In the genomic region with DNA sequence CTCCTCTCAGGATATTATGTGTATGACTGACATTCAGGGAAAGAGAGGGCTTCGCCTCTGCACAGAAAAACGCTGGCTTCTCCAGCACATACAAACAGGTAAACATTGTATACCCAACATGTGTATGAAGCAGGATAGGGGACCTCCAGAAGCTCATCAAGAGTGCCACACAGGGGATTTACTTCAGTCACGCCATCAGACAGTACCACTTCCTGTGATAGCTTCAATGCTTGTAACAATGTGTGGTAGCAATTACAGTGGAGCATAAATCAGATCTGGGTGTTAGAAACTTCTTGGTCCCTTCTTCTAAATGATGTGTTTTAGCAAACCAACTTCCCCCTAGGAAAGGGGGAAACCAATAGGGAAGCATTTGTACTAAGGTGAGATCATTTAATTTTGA, we compare ENCODE assay signal across 14 cellular contexts.
A peak's percentile ranks its signal among the peaks of the same experiment; 100 is the strongest.
DNase-seq lines count a peak whose midpoint lies in the region; TF ChIP-seq lines count a peak whose summit lies in the region.
"Had no signal": no experiment of that assay in that cellular context is flagged by ENCODE, and none has a peak within 500 bp of the region (broad histone marks: within the 10 kb centered on the region; RNA-seq: fewer than 3 reads in every experiment).

No MANE protein-coding gene starts in this region.

- no peak for TF ChIP-seq CTCF in HEK293 (tag by site-specific recombination; IDR thresholded peaks at IDR 0.05)

- no peak overlapping the region for H2BK12ac ChIP-seq in trophoblast cell (ENCODE audit: low read length)

- H2BK5ac ChIP-seq in trophoblast cell (ENCODE audit: low read depth, low read length, poor library complexity): no peak overlapping the region

- no peaks in the 10 kb centered on the region for H3K79me1 ChIP-seq in trophoblast cell (ENCODE audit: low read length)

- no peak overlapping the region for H4K91ac ChIP-seq in trophoblast cell (ENCODE audit: low read depth, low read length)

- H2BK120ac ChIP-seq in trophoblast cell (ENCODE audit: insufficient read depth, low read length, poor library complexity): no peak overlapping the region

- no peak overlapping the region for H3K27ac ChIP-seq in HEK293 (ENCODE audit: extremely low read depth, low read depth, low read length)
- H3K27ac ChIP-seq in SJSA1: peak overlapping the region; percentile 63
- H3K27ac ChIP-seq in trophoblast cell (ENCODE audit: low read depth, low read length): no peak overlapping the region
- H3K27ac ChIP-seq: ascending aorta, spleen, testis had no signal

- H2AFZ ChIP-seq in trophoblast cell (ENCODE audit: insufficient read depth, low read length, poor library complexity): no peak overlapping the region

- no peak overlapping the region for H2AK5ac ChIP-seq in trophoblast cell (ENCODE audit: low read length)

- H3K27me3 ChIP-seq in SJSA1 (replicated peaks) (no peaks in the 10 kb centered on the region), trophoblast cell (ENCODE audit: insufficient read depth, low read length) (no peaks in the 10 kb centered on the region)
- H3K27me3 ChIP-seq: ascending aorta, dorsolateral prefrontal cortex, spleen, testis had no signal

- intact Hi-C loops in activated CD4-positive, alpha-beta memory T cell treated with anti-CD3 and anti-CD28 coated beads for 36 hours (cut with micrococcal nuclease): no loop called here

- no peak overlapping the region for H3K14ac ChIP-seq in trophoblast cell (ENCODE audit: low read length)

- H3K79me2 ChIP-seq in trophoblast cell (ENCODE audit: control insufficient read depth, insufficient read depth, low read length, poor library complexity): no peaks in the 10 kb centered on the region

- H3K23ac ChIP-seq in trophoblast cell (ENCODE audit: low read length): peak overlapping the region; percentile 30

- peaks cover 3% of the 10 kb centered on the region for H3K27me3 Mint-ChIP-seq in activated CD4-positive, alpha-beta T cell treated with anti-CD3 and anti-CD28 coated beads, Interleukin-2, amount 10 ng/mL, durations not matched to agents 7 days and 5 days
- no peaks in the 10 kb centered on the region for H3K27me3 Mint-ChIP-seq in activated CD4-positive, alpha-beta memory T cell treated with anti-CD3 and anti-CD28 coated beads for 36 hours
- H3K27me3 Mint-ChIP-seq: activated T-cell treated with anti-CD3 and anti-CD28 coated beads, Interleukin-2, amount 50 U/mL, for 24 hours had no signal

- H3K4me1 ChIP-seq in HEK293 (ENCODE audit: control insufficient read depth, insufficient read depth, low read length): peaks cover 43% of the 10 kb centered on the region
- H3K4me1 ChIP-seq in SJSA1 (replicated peaks): peaks cover 83% of the 10 kb centered on the region
- H3K4me1 ChIP-seq in trophoblast cell (ENCODE audit: control insufficient read depth in 1 of 2, insufficient read depth in 2 of 2, low read length in 2 of 2): peaks cover 4 to 6% of the 10 kb centered on the region in 2 experiments
- H3K4me1 ChIP-seq: ascending aorta, testis had no signal

- H3K18ac ChIP-seq in trophoblast cell (ENCODE audit: low read length): no peak overlapping the region

- no peaks in the 10 kb centered on the region for H3K36me3 ChIP-seq in HEK293 (ENCODE audit: control insufficient read depth in 2 of 2, insufficient read depth in 1 of 2, low read length in 2 of 2)
- H3K36me3 ChIP-seq in SJSA1: no peaks in the 10 kb centered on the region
- H3K36me3 ChIP-seq in trophoblast cell (ENCODE audit: control insufficient read depth in 1 of 2, insufficient read depth in 2 of 2, low read length in 2 of 2): no peaks in the 10 kb centered on the region
- H3K36me3 ChIP-seq: ascending aorta, spleen had no signal

- no peak overlapping the region for H3K9ac ChIP-seq in trophoblast cell (ENCODE audit: low read length)

- no peaks in the 10 kb centered on the region for H3K9me3 ChIP-seq in HEK293 (ENCODE audit: control insufficient read depth, insufficient read depth, low read depth, low read length)
- no peaks in the 10 kb centered on the region for H3K9me3 ChIP-seq in SJSA1 (replicated peaks)
- H3K9me3 ChIP-seq in trophoblast cell (ENCODE audit: insufficient read depth, low read depth, low read length): no peaks in the 10 kb centered on the region
- H3K9me3 ChIP-seq: ascending aorta, spleen, testis had no signal

- DNase-seq in activated CD4-positive, alpha-beta T cell treated with anti-CD3 and anti-CD28 coated beads, Interleukin-2, amount 10 ng/mL, durations not matched to agents 7 days and 5 days: peak; percentile 7
- no peak for DNase-seq in activated CD4-positive, alpha-beta T cell treated with anti-CD3 and anti-CD28 coated beads for 48 hours
- DNase-seq in SJSA1 (ENCODE audit: low read depth in 1 of 2, low spot score in 2 of 2) (peak in 1 of 2 experiments; percentile 56), trophoblast cell (no peak), OCI-M2 (lab: John Stamatoyannopoulos, UW; ENCODE audit: unreplicated experiment) (no peak), dermis blood vessel endothelial cell (no peak)
- no peak for DNase-seq in activated CD4-positive, alpha-beta memory T cell treated with anti-CD3 and anti-CD28 coated beads for 36 hours
- DNase-seq: activated T-cell treated with anti-CD3 and anti-CD28 coated beads, Interleukin-2, amount 50 U/mL, for 24 hours; COR-L47; dorsolateral prefrontal cortex; spleen; testis had no signal

- no peak overlapping the region for H3K4me3 Mint-ChIP-seq in activated CD4-positive, alpha-beta T cell treated with anti-CD3 and anti-CD28 coated beads, Interleukin-2, amount 10 ng/mL, durations not matched to agents 7 days and 5 days
- H3K4me3 Mint-ChIP-seq in activated CD4-positive, alpha-beta memory T cell treated with anti-CD3 and anti-CD28 coated beads for 36 hours: no peak overlapping the region
- H3K4me3 Mint-ChIP-seq: activated T-cell treated with anti-CD3 and anti-CD28 coated beads, Interleukin-2, amount 50 U/mL, for 24 hours had no signal

- H3K27ac Mint-ChIP-seq in activated CD4-positive, alpha-beta T cell treated with anti-CD3 and anti-CD28 coated beads, Interleukin-2, amount 10 ng/mL, durations not matched to agents 7 days and 5 days: no peak overlapping the region
- H3K27ac Mint-ChIP-seq in activated CD4-positive, alpha-beta memory T cell treated with anti-CD3 and anti-CD28 coated beads for 36 hours: no peak overlapping the region
- H3K27ac Mint-ChIP-seq: activated T-cell treated with anti-CD3 and anti-CD28 coated beads, Interleukin-2, amount 50 U/mL, for 24 hours had no signal

- POLR2A ChIA-PET in activated CD4-positive, alpha-beta T cell treated with anti-CD3 and anti-CD28 coated beads, Interleukin-2, amount 10 ng/mL, durations not matched to agents 7 days and 5 days (lab: Charles Lee): no interaction called here
- POLR2A ChIA-PET in HEK293 (lab: Yijun Ruan, JAX): no interaction called here
- POLR2A ChIA-PET in activated CD4-positive, alpha-beta memory T cell treated with anti-CD3 and anti-CD28 coated beads for 36 hours (lab: Charles Lee): no interaction called here

- H3K4me1 Mint-ChIP-seq in activated CD4-positive, alpha-beta T cell treated with anti-CD3 and anti-CD28 coated beads, Interleukin-2, amount 10 ng/mL, durations not matched to agents 7 days and 5 days: peaks cover 12% of the 10 kb centered on the region
- H3K4me1 Mint-ChIP-seq in activated CD4-positive, alpha-beta memory T cell treated with anti-CD3 and anti-CD28 coated beads for 36 hours (ENCODE audit: low read depth): peaks cover 21% of the 10 kb centered on the region

- no peak overlapping the region for H4K8ac ChIP-seq in trophoblast cell (ENCODE audit: low read depth, low read length)

- H4K12ac ChIP-seq in trophoblast cell (ENCODE audit: low read depth, low read length): no peak overlapping the region

- WGBS in trophoblast cell (ENCODE audit: extremely low coverage, insufficient coverage, insufficient read length): no CpG with 5 or more reads among the region's 3 CpGs

- H3K4me2 ChIP-seq in trophoblast cell (ENCODE audit: low read length): no peak overlapping the region

- H3K9me3 Mint-ChIP-seq in activated CD4-positive, alpha-beta T cell treated with anti-CD3 and anti-CD28 coated beads, Interleukin-2, amount 10 ng/mL, durations not matched to agents 7 days and 5 days: no peaks in the 10 kb centered on the region
- H3K9me3 Mint-ChIP-seq in activated CD4-positive, alpha-beta memory T cell treated with anti-CD3 and anti-CD28 coated beads for 36 hours: no peaks in the 10 kb centered on the region
- H3K9me3 Mint-ChIP-seq: activated T-cell treated with anti-CD3 and anti-CD28 coated beads, Interleukin-2, amount 50 U/mL, for 24 hours had no signal

- H3K4me3 ChIP-seq in HEK293 (ENCODE audit: low read depth, low read length): no peak overlapping the region
- no peak overlapping the region for H3K4me3 ChIP-seq in SJSA1
- no peak overlapping the region for H3K4me3 ChIP-seq in trophoblast cell (ENCODE audit: low read depth, low read length)
- H3K4me3 ChIP-seq: ascending aorta, dorsolateral prefrontal cortex, spleen, testis had no signal

- no peak overlapping the region for H3K4ac ChIP-seq in trophoblast cell (ENCODE audit: low read depth, low read length)

- CTCF ChIA-PET in activated CD4-positive, alpha-beta T cell treated with anti-CD3 and anti-CD28 coated beads, Interleukin-2, amount 10 ng/mL, durations not matched to agents 7 days and 5 days (lab: Charles Lee): no interaction called here
- CTCF ChIA-PET in HEK293 (lab: Yijun Ruan, JAX): no interaction called here
- CTCF ChIA-PET in activated CD4-positive, alpha-beta memory T cell treated with anti-CD3 and anti-CD28 coated beads for 36 hours (lab: Charles Lee): no interaction called here

- no peaks in the 10 kb centered on the region for H3K36me3 Mint-ChIP-seq in activated CD4-positive, alpha-beta T cell treated with anti-CD3 and anti-CD28 coated beads, Interleukin-2, amount 10 ng/mL, durations not matched to agents 7 days and 5 days (ENCODE audit: low read depth)
- no peaks in the 10 kb centered on the region for H3K36me3 Mint-ChIP-seq in activated CD4-positive, alpha-beta memory T cell treated with anti-CD3 and anti-CD28 coated beads for 36 hours

TF ChIP-seq in HEK293, 187 proteins besides CTCF, POLR2A, EP300 and RAD21 (continues in another document):
- no peak for TF ChIP-seq YY1 (tag by site-specific recombination; IDR thresholded peaks at IDR 0.05)
- no peak for TF ChIP-seq ZNF214 (tag by site-specific recombination; IDR thresholded peaks at IDR 0.05; ENCODE audit: borderline replicate concordance)
- TF ChIP-seq GLI4 (tag by site-specific recombination; IDR thresholded peaks at IDR 0.05): no peak
- TF ChIP-seq, protein P1, sequence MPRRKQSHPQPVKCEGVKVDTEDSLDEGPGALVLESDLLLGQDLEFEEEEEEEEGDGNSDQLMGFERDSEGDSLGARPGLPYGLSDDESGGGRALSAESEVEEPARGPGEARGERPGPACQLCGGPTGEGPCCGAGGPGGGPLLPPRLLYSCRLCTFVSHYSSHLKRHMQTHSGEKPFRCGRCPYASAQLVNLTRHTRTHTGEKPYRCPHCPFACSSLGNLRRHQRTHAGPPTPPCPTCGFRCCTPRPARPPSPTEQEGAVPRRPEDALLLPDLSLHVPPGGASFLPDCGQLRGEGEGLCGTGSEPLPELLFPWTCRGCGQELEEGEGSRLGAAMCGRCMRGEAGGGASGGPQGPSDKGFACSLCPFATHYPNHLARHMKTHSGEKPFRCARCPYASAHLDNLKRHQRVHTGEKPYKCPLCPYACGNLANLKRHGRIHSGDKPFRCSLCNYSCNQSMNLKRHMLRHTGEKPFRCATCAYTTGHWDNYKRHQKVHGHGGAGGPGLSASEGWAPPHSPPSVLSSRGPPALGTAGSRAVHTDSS (tag by site-specific recombination; IDR thresholded peaks at IDR 0.05): no peak
- no peak for TF ChIP-seq HOXC10 (CRISPR knock-in tag; IDR thresholded peaks at IDR 0.05)
